Comparison of ENCODE assay signal across 1 cellular context in genomic region chr2:215399067-215399716, GRCh38.
TF ChIP-seq lines count a peak whose summit lies in the region.

No MANE protein-coding gene starts in this region.

TF ChIP-seq in GM23338, 12 proteins besides CTCF, POLR2A, EP300 and RAD21 (continued from another document):
- TF ChIP-seq ZNF462 (CRISPR knock-in tag; IDR thresholded peaks at IDR 0.05) (no peak), CREB1 (CRISPR knock-in tag; IDR thresholded peaks at IDR 0.05; ENCODE audit: low read depth) (no peak), NANOG (IDR thresholded peaks at IDR 0.05; ENCODE audit: borderline replicate concordance) (no peak), EZH2phosphoT487 (IDR thresholded peaks at IDR 0.05; ENCODE audit: unreplicated experiment) (no peak), ETS1 (IDR thresholded peaks at IDR 0.05) (no peak)
